In the genomic region with DNA sequence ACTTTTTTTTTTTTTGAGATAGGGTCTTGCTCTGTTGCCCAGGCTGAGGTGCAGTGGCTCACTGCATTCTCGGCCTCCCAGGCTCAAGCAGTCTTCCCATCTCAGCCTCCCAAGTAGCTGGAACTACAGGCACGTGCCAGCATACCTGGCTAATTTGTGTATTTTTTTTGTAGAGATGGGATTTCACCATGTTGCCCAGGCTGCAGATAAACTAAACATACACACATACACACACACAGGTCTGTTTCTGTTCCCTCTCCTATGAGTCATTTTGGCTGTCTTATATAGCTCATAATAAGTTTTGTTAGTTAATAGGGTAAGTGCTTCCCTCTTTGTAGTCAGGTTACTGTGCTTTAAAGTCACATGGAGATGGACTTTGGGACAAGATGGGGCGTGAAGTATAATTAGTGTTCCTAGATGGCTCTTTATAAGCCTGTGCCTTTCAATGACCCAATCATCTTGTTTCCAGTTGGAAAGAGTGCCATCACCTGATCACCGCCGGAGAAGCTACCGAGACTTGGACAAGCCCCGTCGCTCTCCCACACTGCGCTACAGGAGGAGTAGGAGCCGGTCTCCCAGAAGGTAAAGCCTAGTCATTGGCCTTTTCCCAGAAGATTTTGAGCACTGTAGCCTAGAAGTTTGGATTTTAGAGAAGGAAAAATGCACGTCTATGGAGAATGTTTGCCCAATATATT, we compare ENCODE assay signal across 19 cellular contexts. TPM values are rescaled to one million over a fixed set of nuclear protein-coding genes. Genes with fewer than 3 reads are reported as not detected.
A peak's percentile ranks its signal among the peaks of the same experiment; 100 is the strongest.
DNase-seq lines count a peak whose midpoint lies in the region; ATAC-seq and TF ChIP-seq lines count a peak whose summit lies in the region.
"Had no signal": no experiment of that assay in that cellular context is flagged by ENCODE, and none has a peak within 500 bp of the region (broad histone marks: within the 10 kb centered on the region; RNA-seq: fewer than 3 reads in every experiment).

No MANE protein-coding gene starts in this region.

- no peak for DNase-seq in activated CD4-positive, alpha-beta memory T cell treated with anti-CD3 and anti-CD28 coated beads for 36 hours
- no peak for DNase-seq in activated CD4-positive, alpha-beta memory T cell treated with anti-CD3 and anti-CD28 coated beads, Interleukin-2, amount 10 ng/mL, durations not matched to agents 7 days and 5 days
- DNase-seq in RKO (ENCODE audit: low spot score) (peak; percentile 18), fibroblast of mammary gland (ENCODE audit: low read depth) (peak; percentile 12), smooth muscle cell (lab: John Stamatoyannopoulos, UW; ENCODE audit: unreplicated experiment) (no peak)
- DNase-seq in activated T-helper 2 cell treated with anti-CD3 and anti-CD28 coated beads, Interferon-gamma antibody, Interleukin-2, Interleukin-4, amounts not matched to agents 10 μg/mL and 5 μg/mL and 100 μg/mL, durations not matched to agents 14 hours and 24 hours and 36 hours (ENCODE audit: low spot score): no peak
- DNase-seq in activated effector memory CD4-positive, alpha-beta T cell treated with Interleukin-2 at 50 U/mL for 16 hours: no peak
- DNase-seq: activated CD4-positive, alpha-beta T cell treated with anti-CD3 and anti-CD28 coated beads for 4 hours; anterior cingulate cortex; Calu3; central memory CD4-positive, alpha-beta T cell; EL; kidney glomerular epithelial cell; MG63; NCI-H2171 treated with DMSO at 0.1 percent for 48 hours; psoas muscle had no signal

- H3K4me1 ChIP-seq in smooth muscle cell (ENCODE audit: low read depth): no peaks in the 10 kb centered on the region
- H3K4me1 ChIP-seq: BLaER1, psoas muscle had no signal

- H3K27ac Mint-ChIP-seq in activated CD4-positive, alpha-beta memory T cell treated with anti-CD3 and anti-CD28 coated beads for 36 hours: peak overlapping the region; percentile 26
- H3K27ac Mint-ChIP-seq in activated CD4-positive, alpha-beta memory T cell treated with anti-CD3 and anti-CD28 coated beads, Interleukin-2, amount 10 ng/mL, durations not matched to agents 7 days and 5 days: no peak overlapping the region
- H3K27ac Mint-ChIP-seq in activated T-helper 2 cell treated with anti-CD3 and anti-CD28 coated beads, Interferon-gamma antibody, Interleukin-2, Interleukin-4, amounts not matched to agents 10 μg/mL and 5 μg/mL and 100 μg/mL, durations not matched to agents 14 hours and 24 hours and 36 hours: no peak overlapping the region

- H3K27me3 Mint-ChIP-seq in activated CD4-positive, alpha-beta memory T cell treated with anti-CD3 and anti-CD28 coated beads for 36 hours: no peaks in the 10 kb centered on the region
- H3K27me3 Mint-ChIP-seq in activated CD4-positive, alpha-beta memory T cell treated with anti-CD3 and anti-CD28 coated beads, Interleukin-2, amount 10 ng/mL, durations not matched to agents 7 days and 5 days: no peaks in the 10 kb centered on the region
- H3K27me3 Mint-ChIP-seq in activated T-helper 2 cell treated with anti-CD3 and anti-CD28 coated beads, Interferon-gamma antibody, Interleukin-2, Interleukin-4, amounts not matched to agents 10 μg/mL and 5 μg/mL and 100 μg/mL, durations not matched to agents 14 hours and 24 hours and 36 hours (ENCODE audit: low read depth): no peaks in the 10 kb centered on the region

- H3K27me3 ChIP-seq in smooth muscle cell (ENCODE audit: low read depth): no peaks in the 10 kb centered on the region
- H3K27me3 ChIP-seq: BLaER1, MG63 had no signal

- no peaks in the 10 kb centered on the region for H3F3A ChIP-seq in smooth muscle cell (ENCODE audit: low read depth)

- CTCF ChIA-PET in activated CD4-positive, alpha-beta memory T cell treated with anti-CD3 and anti-CD28 coated beads for 36 hours (lab: Charles Lee): interaction anchor here (1.1 kb wide), 1 partner anchor 10 kb away, joined by 3 read pairs; no protein-coding TSS in a partner anchor
- CTCF ChIA-PET in activated CD4-positive, alpha-beta memory T cell treated with anti-CD3 and anti-CD28 coated beads, Interleukin-2, amount 10 ng/mL, durations not matched to agents 7 days and 5 days (lab: Charles Lee): interaction anchor here (2.0 kb wide), 1 partner anchor 9 kb away, joined by 8 read pairs; a partner anchor contains a TSS

- POLR2A ChIA-PET in activated CD4-positive, alpha-beta memory T cell treated with anti-CD3 and anti-CD28 coated beads for 36 hours (lab: Charles Lee): interaction anchor here (2.3 kb wide), 1 partner anchor 9 kb away, joined by 8 read pairs; a partner anchor contains a TSS
- POLR2A ChIA-PET in activated CD4-positive, alpha-beta memory T cell treated with anti-CD3 and anti-CD28 coated beads, Interleukin-2, amount 10 ng/mL, durations not matched to agents 7 days and 5 days (lab: Charles Lee): interaction anchor here (0.8 to 3.5 kb wide), 2 partner anchors 9 to 10 kb away, joined by 3 to 23 read pairs; a partner anchor contains a TSS

- peaks cover 70% of the 10 kb centered on the region for H3K36me3 Mint-ChIP-seq in activated CD4-positive, alpha-beta memory T cell treated with anti-CD3 and anti-CD28 coated beads for 36 hours
- H3K36me3 Mint-ChIP-seq in activated CD4-positive, alpha-beta memory T cell treated with anti-CD3 and anti-CD28 coated beads, Interleukin-2, amount 10 ng/mL, durations not matched to agents 7 days and 5 days (ENCODE audit: low read depth): peaks cover 83% of the 10 kb centered on the region
- H3K36me3 Mint-ChIP-seq in activated T-helper 2 cell treated with anti-CD3 and anti-CD28 coated beads, Interferon-gamma antibody, Interleukin-2, Interleukin-4, amounts not matched to agents 10 μg/mL and 5 μg/mL and 100 μg/mL, durations not matched to agents 14 hours and 24 hours and 36 hours (ENCODE audit: low read depth): peaks cover 78% of the 10 kb centered on the region

- H3K4me3 Mint-ChIP-seq in activated CD4-positive, alpha-beta memory T cell treated with anti-CD3 and anti-CD28 coated beads for 36 hours: no peak overlapping the region
- no peak overlapping the region for H3K4me3 Mint-ChIP-seq in activated CD4-positive, alpha-beta memory T cell treated with anti-CD3 and anti-CD28 coated beads, Interleukin-2, amount 10 ng/mL, durations not matched to agents 7 days and 5 days
- no peak overlapping the region for H3K4me3 Mint-ChIP-seq in activated T-helper 2 cell treated with anti-CD3 and anti-CD28 coated beads, Interferon-gamma antibody, Interleukin-2, Interleukin-4, amounts not matched to agents 10 μg/mL and 5 μg/mL and 100 μg/mL, durations not matched to agents 14 hours and 24 hours and 36 hours (ENCODE audit: low read depth)

- no peak overlapping the region for H3K4me2 ChIP-seq in smooth muscle cell
- H3K4me2 ChIP-seq: BLaER1 had no signal

- no peak overlapping the region for H3K9ac ChIP-seq in smooth muscle cell (ENCODE audit: low read depth)
- H3K9ac ChIP-seq: BLaER1 had no signal

- peaks cover 6% of the 10 kb centered on the region for H3K79me2 ChIP-seq in smooth muscle cell (ENCODE audit: low read depth)

- H3K27ac ChIP-seq in smooth muscle cell (ENCODE audit: low read depth): peak overlapping the region; percentile 11
- H3K27ac ChIP-seq: BLaER1, psoas muscle had no signal

- no peak for ATAC-seq in HG02981 (IDR thresholded peaks at IDR 0.05; ENCODE audit: unreplicated experiment)
- ATAC-seq: Right ventricle myocardium inferior had no signal

- no peaks in the 10 kb centered on the region for H4K20me1 ChIP-seq in smooth muscle cell (ENCODE audit: low read depth)

- no peaks in the 10 kb centered on the region for H3K9me3 Mint-ChIP-seq in activated CD4-positive, alpha-beta memory T cell treated with anti-CD3 and anti-CD28 coated beads for 36 hours
- no peaks in the 10 kb centered on the region for H3K9me3 Mint-ChIP-seq in activated CD4-positive, alpha-beta memory T cell treated with anti-CD3 and anti-CD28 coated beads, Interleukin-2, amount 10 ng/mL, durations not matched to agents 7 days and 5 days
- no peaks in the 10 kb centered on the region for H3K9me3 Mint-ChIP-seq in activated T-helper 2 cell treated with anti-CD3 and anti-CD28 coated beads, Interferon-gamma antibody, Interleukin-2, Interleukin-4, amounts not matched to agents 10 μg/mL and 5 μg/mL and 100 μg/mL, durations not matched to agents 14 hours and 24 hours and 36 hours

- H3K4me3 ChIP-seq in fibroblast of mammary gland (ENCODE audit: control insufficient read depth, low read depth, low read length) (no peak overlapping the region), smooth muscle cell (no peak overlapping the region)
- H3K4me3 ChIP-seq: BLaER1, MG63, psoas muscle had no signal

- no peak overlapping the region for H2AFZ ChIP-seq in smooth muscle cell (ENCODE audit: low read depth)

- H3K36me3 ChIP-seq in smooth muscle cell (ENCODE audit: low read depth): peaks cover 53% of the 10 kb centered on the region

- H3K4me1 Mint-ChIP-seq in activated CD4-positive, alpha-beta memory T cell treated with anti-CD3 and anti-CD28 coated beads for 36 hours (ENCODE audit: low read depth): peaks cover 15% of the 10 kb centered on the region
- H3K4me1 Mint-ChIP-seq in activated CD4-positive, alpha-beta memory T cell treated with anti-CD3 and anti-CD28 coated beads, Interleukin-2, amount 10 ng/mL, durations not matched to agents 7 days and 5 days: peaks cover 9% of the 10 kb centered on the region
- peaks cover 6% of the 10 kb centered on the region for H3K4me1 Mint-ChIP-seq in activated T-helper 2 cell treated with anti-CD3 and anti-CD28 coated beads, Interferon-gamma antibody, Interleukin-2, Interleukin-4, amounts not matched to agents 10 μg/mL and 5 μg/mL and 100 μg/mL, durations not matched to agents 14 hours and 24 hours and 36 hours (ENCODE audit: low read depth)

- intact Hi-C loops in activated CD4-positive, alpha-beta memory T cell treated with anti-CD3 and anti-CD28 coated beads for 36 hours (cut with micrococcal nuclease): no loop called here
- intact Hi-C loops in activated T-helper 2 cell treated with anti-CD3 and anti-CD28 coated beads, Interferon-gamma antibody, Interleukin-2, Interleukin-4, amounts not matched to agents 10 μg/mL and 5 μg/mL and 100 μg/mL, durations not matched to agents 14 hours and 24 hours and 36 hours (cut with micrococcal nuclease): no loop called here

- TF ChIP-seq CTCF in fibroblast of mammary gland (conservative IDR thresholded peaks at IDR 0.05; ENCODE audit: control insufficient read depth, insufficient read depth, low read depth, low read length): no peak
- no peak for TF ChIP-seq CTCF in smooth muscle cell (IDR thresholded peaks at IDR 0.05; ENCODE audit: borderline replicate concordance, insufficient read depth, poor library complexity, severe bottlenecking)

- WGBS in smooth muscle cell (ENCODE audit: low lambda C conversion rate): 95% methylated on average over 11 of the region's 11 CpGs

- H3K9me3 ChIP-seq in smooth muscle cell (replicated peaks; ENCODE audit: low read depth): no peaks in the 10 kb centered on the region
- H3K9me3 ChIP-seq: BLaER1, MG63, psoas muscle had no signal

RNA-seq across cellular contexts. Expression of a gene that starts 9.2 kb away (rescaled TPM):
- 10 to 100 TPM; 74.6 to 79.7 TPM for total RNA-seq in activated CD4-positive, alpha-beta memory T cell treated with anti-CD3 and anti-CD28 coated beads for 36 hours
- 10 to 100 TPM; 84.1 to 86.5 TPM for total RNA-seq in activated CD4-positive, alpha-beta memory T cell treated with anti-CD3 and anti-CD28 coated beads, Interleukin-2, amount 10 ng/mL, durations not matched to agents 7 days and 5 days
- total RNA-seq in smooth muscle cell: 23.2 and 24.8 TPM in 2 replicates
- polyA plus RNA-seq in smooth muscle cell: 28.0 and 31.6 TPM in 2 replicates
- total RNA-seq in activated T-helper 2 cell treated with anti-CD3 and anti-CD28 coated beads, Interferon-gamma antibody, Interleukin-2, Interleukin-4, amounts not matched to agents 10 μg/mL and 5 μg/mL and 100 μg/mL, durations not matched to agents 14 hours and 24 hours and 36 hours: 96.6 and 98.1 TPM in 2 replicates

RNA-seq across cellular contexts. Expression of a gene that starts 9.3 kb away (rescaled TPM):
- 10 to 100 TPM; 42.5 to 43.0 TPM for total RNA-seq in activated CD4-positive, alpha-beta memory T cell treated with anti-CD3 and anti-CD28 coated beads for 36 hours
- 10 to 100 TPM; 27.0 to 28.3 TPM for total RNA-seq in activated CD4-positive, alpha-beta memory T cell treated with anti-CD3 and anti-CD28 coated beads, Interleukin-2, amount 10 ng/mL, durations not matched to agents 7 days and 5 days
- total RNA-seq in smooth muscle cell: 1.9 and 3.5 TPM in 2 replicates
- polyA plus RNA-seq in smooth muscle cell: 1.9 and 2.5 TPM in 2 replicates
- total RNA-seq in activated T-helper 2 cell treated with anti-CD3 and anti-CD28 coated beads, Interferon-gamma antibody, Interleukin-2, Interleukin-4, amounts not matched to agents 10 μg/mL and 5 μg/mL and 100 μg/mL, durations not matched to agents 14 hours and 24 hours and 36 hours: 36.2 and 38.9 TPM in 2 replicates

RNA-seq across cellular contexts. Expression of a gene that starts 47.6 kb away (rescaled TPM):
- 10 to 100 TPM; 27.1 to 33.1 TPM for total RNA-seq in activated CD4-positive, alpha-beta memory T cell treated with anti-CD3 and anti-CD28 coated beads for 36 hours
- total RNA-seq in activated CD4-positive, alpha-beta memory T cell treated with anti-CD3 and anti-CD28 coated beads, Interleukin-2, amount 10 ng/mL, durations not matched to agents 7 days and 5 days: 10 to 100 TPM; 43.8 to 46.9 TPM
- 9.7 and 12.5 TPM in 2 replicates for total RNA-seq in smooth muscle cell
- polyA plus RNA-seq in smooth muscle cell: 7.9 and 9.1 TPM in 2 replicates
- 36.0 and 38.1 TPM in 2 replicates for total RNA-seq in activated T-helper 2 cell treated with anti-CD3 and anti-CD28 coated beads, Interferon-gamma antibody, Interleukin-2, Interleukin-4, amounts not matched to agents 10 μg/mL and 5 μg/mL and 100 μg/mL, durations not matched to agents 14 hours and 24 hours and 36 hours

Comparison
In these comparisons a context has a peak if more than half of its experiments do, and no peak if none do; other contexts are left out.
1. DNase-seq: peak in RKO (single experiment) and fibroblast of mammary gland (single experiment); none in activated CD4-positive, alpha-beta memory T cell treated with anti-CD3 and anti-CD28 coated beads for 36 hours (single experiment), activated CD4-positive, alpha-beta memory T cell treated with anti-CD3 and anti-CD28 coated beads, Interleukin-2, amount 10 ng/mL, durations not matched to agents 7 days and 5 days (single experiment), smooth muscle cell (single experiment), activated T-helper 2 cell treated with anti-CD3 and anti-CD28 coated beads, Interferon-gamma antibody, Interleukin-2, Interleukin-4, amounts not matched to agents 10 μg/mL and 5 μg/mL and 100 μg/mL, durations not matched to agents 14 hours and 24 hours and 36 hours (single experiment) and activated effector memory CD4-positive, alpha-beta T cell treated with Interleukin-2 at 50 U/mL for 16 hours (single experiment).